In genomic region chr20:23308908-23309307, GRCh38 we compare ENCODE assay signal across 27 cellular contexts.
"Had no signal": no experiment of that assay in that cellular context is flagged by ENCODE, and none has a peak within 500 bp of the region (broad histone marks: within the 10 kb centered on the region; RNA-seq: fewer than 3 reads in every experiment).

No MANE protein-coding gene starts in this region.

- H3K27me3 ChIP-seq: neutrophil, ovary, stomach, testis, tibial artery, transverse colon, upper lobe of right lung, uterus had no signal

- H3K4me3 ChIP-seq: ovary, psoas muscle, stomach, testis, tibial artery, transverse colon, upper lobe of right lung, uterus had no signal

- H3K4me1 ChIP-seq: parathyroid adenoma, psoas muscle, stomach, tibial artery, transverse colon, upper lobe of right lung, uterus had no signal

- FAIRE-seq: small intestine had no signal

- DNase-seq: naive B cell; nephron progenitor cell; nucleus accumbens; ovary; psoas muscle; right cardiac atrium; small intestine; stimulated activated CD4-positive, alpha-beta T cell treated with anti-CD3 and anti-CD28 coated beads, Interleukin-15, amount 100 ng/mL, for 24 hours; stimulated activated CD4-positive, alpha-beta T cell treated with anti-CD3 and anti-CD28 coated beads, Interleukin-2, amount 100 ng/mL, for 24 hours; stimulated activated CD4-positive, alpha-beta T cell treated with anti-CD3 and anti-CD28 coated beads, Interleukin-2, amount 100 ng/mL, for 48 hours; stimulated activated CD4-positive, alpha-beta T cell treated with anti-CD3 and anti-CD28 coated beads, Interleukin-4, amount 100 ng/mL, for 24 hours; stimulated activated naive B cell treated with anti-CD40 and anti-IgM and Interleukin-4, amounts not matched to agents 10 μg/mL and 1 μg/mL and 100 μg/mL, for 72 hours; stimulated activated naive CD4-positive, alpha-beta T cell treated with Interleukin-2 at 50 U/mL for 16 hours; stomach; testis; transverse colon; uterus had no signal

- H3K79me2 ChIP-seq: parathyroid adenoma had no signal

- H3K9ac ChIP-seq: parathyroid adenoma had no signal

- H3K27ac Mint-ChIP-seq: naive B cell; natural killer cell treated with Interleukin-12 subunit alpha and Interleukin-12 subunit beta and Interleukin-15 and Interleukin-18, amount 100 ng/mL, for 72 hours; nephron progenitor cell; stimulated activated effector memory CD8-positive, alpha-beta T cell treated with anti-CD3 and anti-CD28 coated beads, Interleukin-12 subunit alpha, Interleukin-12 subunit beta, amount 100 ng/mL, for 72 hours; stimulated activated naive B cell treated with anti-CD40 and anti-IgM and Interleukin-4, amounts not matched to agents 10 μg/mL and 1 μg/mL and 100 μg/mL, for 72 hours; stimulated activated naive CD8-positive, alpha-beta T cell treated with anti-CD3 and anti-CD28 coated beads, Interleukin-15, Interleukin-2, amounts not matched to agents 100 ng/mL and 50 ng/mL, for 24 hours; type B pancreatic cell had no signal

- ATAC-seq: naive thymus-derived CD8-positive, alpha-beta T cell; natural killer cell treated with Interleukin-12 subunit alpha and Interleukin-12 subunit beta and Interleukin-15 and Interleukin-18, amount 100 ng/mL, for 72 hours; psoas muscle; right cardiac atrium; stimulated activated effector memory CD8-positive, alpha-beta T cell treated with anti-CD3 and anti-CD28 coated beads, Interleukin-12 subunit alpha, Interleukin-12 subunit beta, amount 100 ng/mL, for 72 hours; stimulated activated naive B cell treated with anti-CD40 and anti-IgM and Interleukin-4, amounts not matched to agents 10 μg/mL and 1 μg/mL and 100 μg/mL, for 72 hours; upper lobe of right lung had no signal

- H3K36me3 Mint-ChIP-seq: naive B cell; natural killer cell treated with Interleukin-12 subunit alpha and Interleukin-12 subunit beta and Interleukin-15 and Interleukin-18, amount 100 ng/mL, for 72 hours; stimulated activated effector memory CD8-positive, alpha-beta T cell treated with anti-CD3 and anti-CD28 coated beads, Interleukin-12 subunit alpha, Interleukin-12 subunit beta, amount 100 ng/mL, for 72 hours; type B pancreatic cell had no signal

- H3K9me3 Mint-ChIP-seq: natural killer cell treated with Interleukin-12 subunit alpha and Interleukin-12 subunit beta and Interleukin-15 and Interleukin-18, amount 100 ng/mL, for 72 hours; stimulated activated effector memory CD8-positive, alpha-beta T cell treated with anti-CD3 and anti-CD28 coated beads, Interleukin-12 subunit alpha, Interleukin-12 subunit beta, amount 100 ng/mL, for 72 hours; stimulated activated naive B cell treated with anti-CD40 and anti-IgM and Interleukin-4, amounts not matched to agents 10 μg/mL and 1 μg/mL and 100 μg/mL, for 72 hours; stimulated activated naive CD8-positive, alpha-beta T cell treated with anti-CD3 and anti-CD28 coated beads, Interleukin-15, Interleukin-2, amounts not matched to agents 100 ng/mL and 50 ng/mL, for 24 hours had no signal

- H3K4me1 Mint-ChIP-seq: neural crest cell; stimulated activated effector memory CD8-positive, alpha-beta T cell treated with anti-CD3 and anti-CD28 coated beads, Interleukin-12 subunit alpha, Interleukin-12 subunit beta, amount 100 ng/mL, for 72 hours; stimulated activated naive B cell treated with anti-CD40 and anti-IgM and Interleukin-4, amounts not matched to agents 10 μg/mL and 1 μg/mL and 100 μg/mL, for 72 hours had no signal

- H2AFZ ChIP-seq: parathyroid adenoma had no signal

- H3K9me3 ChIP-seq: neutrophil, ovary, psoas muscle, stomach, testis, tibial artery, transverse colon, upper lobe of right lung, uterus had no signal

- H3K4me3 Mint-ChIP-seq: naive B cell; naive thymus-derived CD8-positive, alpha-beta T cell; natural killer cell treated with Interleukin-12 subunit alpha and Interleukin-12 subunit beta and Interleukin-15 and Interleukin-18, amount 100 ng/mL, for 72 hours; nephron progenitor cell; neural crest cell; stimulated activated effector memory CD8-positive, alpha-beta T cell treated with anti-CD3 and anti-CD28 coated beads, Interleukin-12 subunit alpha, Interleukin-12 subunit beta, amount 100 ng/mL, for 72 hours; stimulated activated naive B cell treated with anti-CD40 and anti-IgM and Interleukin-4, amounts not matched to agents 10 μg/mL and 1 μg/mL and 100 μg/mL, for 72 hours; stimulated activated naive CD8-positive, alpha-beta T cell treated with anti-CD3 and anti-CD28 coated beads, Interleukin-15, Interleukin-2, amounts not matched to agents 100 ng/mL and 50 ng/mL, for 24 hours; type B pancreatic cell had no signal

- H3K27ac ChIP-seq: neutrophil, ovary, parathyroid adenoma, psoas muscle, stomach, testis, tibial artery, transverse colon, upper lobe of right lung, uterus had no signal

- H3K36me3 ChIP-seq: neutrophil, ovary, stomach, tibial artery, transverse colon, upper lobe of right lung, uterus had no signal
